In the genomic region with DNA sequence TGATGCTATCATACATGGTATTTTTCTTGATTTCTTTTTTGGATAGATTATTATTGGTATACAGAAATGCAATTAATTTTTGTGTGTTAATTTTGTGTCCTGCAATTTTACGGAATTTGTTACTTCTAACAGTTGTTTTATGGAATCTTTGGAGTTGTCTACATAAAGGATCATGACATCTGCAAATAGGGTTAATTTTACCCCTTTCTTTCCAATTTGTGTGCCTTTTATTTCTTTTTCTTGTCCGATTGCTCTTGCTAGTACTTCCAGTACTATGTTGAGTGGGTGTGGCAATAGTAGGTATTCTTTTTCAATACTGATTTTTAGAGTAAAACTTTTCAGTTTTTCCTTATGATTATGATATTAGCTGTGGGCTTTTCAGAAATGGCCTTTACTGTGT, we compare ENCODE assay signal across 11 cellular contexts.
"Had no signal": no experiment of that assay in that cellular context is flagged by ENCODE, and none has a peak within 500 bp of the region (broad histone marks: within the 10 kb centered on the region; RNA-seq: fewer than 3 reads in every experiment).

No MANE protein-coding gene starts in this region.

- H3K4me3 ChIP-seq: GM23248, GM23338, HAP-1 had no signal

- H3K4me2 ChIP-seq: GM23338 had no signal

- H3K27ac Mint-ChIP-seq: GM23338, H9, HFFc6 had no signal

- H3K4me3 Mint-ChIP-seq: GM23338, H9, HFFc6 had no signal

- H3K36me3 ChIP-seq: HAP-1 had no signal

- H3K27ac ChIP-seq: GM23248 had no signal

- H3K4me1 ChIP-seq: HAP-1 had no signal

- DNase-seq: GM23248, GOT3, H7, H9, HCEC 1CT, HFFc6 had no signal

- H3K9me3 ChIP-seq: HAP-1 had no signal

- H3K9ac ChIP-seq: GM23248 had no signal

- ATAC-seq: GM23338, HCT116 had no signal

- FAIRE-seq: H1, H54 had no signal

- H2AFZ ChIP-seq: GM23248, GM23338 had no signal
